ENCODE assay signal across 11 cellular contexts in genomic region chr5:78116167-78116566, GRCh38.
A peak's percentile ranks its signal among the peaks of the same experiment; 100 is the strongest.
DNase-seq lines count a peak whose midpoint lies in the region; ATAC-seq and TF ChIP-seq lines count a peak whose summit lies in the region.
"Had no signal": no experiment of that assay in that cellular context is flagged by ENCODE, and none has a peak within 500 bp of the region (broad histone marks: within the 10 kb centered on the region; RNA-seq: fewer than 3 reads in every experiment).

No MANE protein-coding gene starts in this region.

- H3K9me3 ChIP-seq in Karpas-422 (ENCODE audit: low read length) (no peaks in the 10 kb centered on the region), neural progenitor cell (ENCODE audit: low read depth) (no peaks in the 10 kb centered on the region), MG63 (no peaks in the 10 kb centered on the region)
- H3K9me3 ChIP-seq: BLaER1 had no signal

- H3F3A ChIP-seq in neural progenitor cell (ENCODE audit: low read depth) = peaks cover 6% of the 10 kb centered on the region

- H3K4me3 ChIP-seq in Karpas-422 (ENCODE audit: low read length) (peak overlapping the region; percentile 39; the same call in 1 of the 2 replicates), epithelial cell of proximal tubule (ENCODE audit: low read depth, low read length) (no peak overlapping the region), neural progenitor cell (no peak overlapping the region), MG63 (no peak overlapping the region)
- H3K4me3 ChIP-seq: BLaER1, GM23338, K562 had no signal

- DNase-seq in Karpas-422 (no peak), epithelial cell of proximal tubule (ENCODE audit: low read depth) (peak; percentile 9), neural progenitor cell (ENCODE audit: low spot score) (peak; percentile 23), retina (no peak), MG63 (no peak)
- DNase-seq: DMS53 had no signal

- H3K4me2 ChIP-seq in Karpas-422 (ENCODE audit: low read depth, low read length, poor library complexity, severe bottlenecking) (peak overlapping the region; percentile 78), neural progenitor cell (peak overlapping the region; percentile 4)
- H3K4me2 ChIP-seq: BLaER1, GM23338 had no signal

- 0 out of 2 replicates have a peak overlapping the region, but pooled peaks have one; percentile 10 for H3K9ac ChIP-seq in Karpas-422 (ENCODE audit: low read length)
- no peak overlapping the region for H3K9ac ChIP-seq in neural progenitor cell
- H3K9ac ChIP-seq: BLaER1 had no signal

- peaks cover 2% of the 10 kb centered on the region for H3K4me1 Mint-ChIP-seq in neural progenitor cell
- H3K4me1 Mint-ChIP-seq: GM23338 had no signal

- H3K27ac Mint-ChIP-seq in neural progenitor cell = no peak overlapping the region
- H3K27ac Mint-ChIP-seq: GM23338 had no signal

- ATAC-seq in HG03175 (IDR thresholded peaks at IDR 0.05; ENCODE audit: unreplicated experiment) (no peak), GM21381 (IDR thresholded peaks at IDR 0.05; ENCODE audit: unreplicated experiment) (no peak)
- ATAC-seq: K562 had no signal

- H4K20me1 ChIP-seq in Karpas-422 (ENCODE audit: insufficient read depth, low read depth, low read length) = no peaks in the 10 kb centered on the region
- no peaks in the 10 kb centered on the region for H4K20me1 ChIP-seq in neural progenitor cell (ENCODE audit: low read depth)
- H4K20me1 ChIP-seq: BLaER1 had no signal

- H3K27me3 ChIP-seq in Karpas-422 (ENCODE audit: low read length) (no peaks in the 10 kb centered on the region), neural progenitor cell (no peaks in the 10 kb centered on the region), MG63 (no peaks in the 10 kb centered on the region)
- H3K27me3 ChIP-seq: BLaER1 had no signal

- TF ChIP-seq CTCF in epithelial cell of proximal tubule (conservative IDR thresholded peaks at IDR 0.05; ENCODE audit: low read depth, low read length) = no peak
- no peak for TF ChIP-seq CTCF in neural progenitor cell (IDR thresholded peaks at IDR 0.05)

- H3K36me3 Mint-ChIP-seq in neural progenitor cell = peaks cover 23% of the 10 kb centered on the region

- H3K4me1 ChIP-seq in Karpas-422 (ENCODE audit: low read length) = peaks cover 58% of the 10 kb centered on the region
- peaks cover 42% of the 10 kb centered on the region for H3K4me1 ChIP-seq in neural progenitor cell
- H3K4me1 ChIP-seq: BLaER1 had no signal

- peaks cover 20% of the 10 kb centered on the region for H3K9me3 Mint-ChIP-seq in neural progenitor cell

- H3K79me2 ChIP-seq in Karpas-422 (ENCODE audit: low read length) (no peaks in the 10 kb centered on the region), neural progenitor cell (ENCODE audit: low read depth) (no peaks in the 10 kb centered on the region)

- peak overlapping the region; percentile 80 for H3K27ac ChIP-seq in Karpas-422 (ENCODE audit: low read length)
- H3K27ac ChIP-seq in neural progenitor cell = peak overlapping the region; percentile 80
- H3K27ac ChIP-seq: BLaER1 had no signal

- H3K4me3 Mint-ChIP-seq in neural progenitor cell = no peak overlapping the region
- H3K4me3 Mint-ChIP-seq: GM23338 had no signal

- no peak overlapping the region for H2AFZ ChIP-seq in Karpas-422 (ENCODE audit: low read length)
- H2AFZ ChIP-seq in neural progenitor cell (replicated peaks) = no peak overlapping the region
- H2AFZ ChIP-seq: GM23338 had no signal

- H3K27me3 Mint-ChIP-seq in neural progenitor cell (ENCODE audit: insufficient read depth, low read depth) = no peaks in the 10 kb centered on the region

- H3K36me3 ChIP-seq in Karpas-422 (ENCODE audit: insufficient read depth, low read length) = no peaks in the 10 kb centered on the region
- peaks cover 23% of the 10 kb centered on the region for H3K36me3 ChIP-seq in neural progenitor cell
- peaks cover 9% of the 10 kb centered on the region for H3K36me3 ChIP-seq in MG63

- H3K9me2 ChIP-seq in Karpas-422 (replicated peaks; ENCODE audit: insufficient read depth, low read length) = no peaks in the 10 kb centered on the region

Comparison
In these comparisons a context has a peak if more than half of its experiments do, and no peak if none do; other contexts are left out.
1. DNase-seq: peak in epithelial cell of proximal tubule (single experiment) and neural progenitor cell (single experiment); none in Karpas-422 (single experiment), retina (single experiment) and MG63 (single experiment).